8 cellular contexts compared by ENCODE assay signal in the genomic region with DNA sequence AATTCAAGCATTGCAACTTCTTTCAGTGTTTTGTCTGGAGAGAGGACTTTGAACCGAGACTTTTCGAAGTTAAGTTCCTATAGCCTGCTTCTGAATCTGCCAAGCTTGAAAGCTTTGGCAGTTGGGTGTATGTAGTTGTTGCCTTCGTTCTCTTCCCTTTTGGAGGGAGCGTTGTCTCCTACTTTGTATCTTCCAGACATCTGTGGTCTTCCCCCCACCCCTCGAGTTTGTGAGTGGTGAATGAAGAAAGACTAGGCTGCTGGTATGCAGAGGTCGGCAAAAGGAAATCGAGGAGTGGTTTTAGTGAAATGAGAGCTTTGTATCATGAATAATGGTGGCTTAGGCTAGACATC. TPM values are rescaled to one million over a fixed set of nuclear protein-coding genes. Genes with fewer than 3 reads are reported as not detected.
DNase-seq lines count a peak whose midpoint lies in the region; ATAC-seq and TF ChIP-seq lines count a peak whose summit lies in the region.

No MANE protein-coding gene starts in this region.

- intact Hi-C loops in colonic mucosa (cut with DNase I), result loop anchor here (10.0 kb wide), 2 partner anchors 226 to 476 kb away; no protein-coding TSS in a partner anchor

- H3K27me3 ChIP-seq in SJSA1 (replicated peaks) (no peaks in the 10 kb centered on the region), colonic mucosa (no peaks in the 10 kb centered on the region), mesendoderm (ENCODE audit: insufficient read depth, low read length, poor library complexity) (no peaks in the 10 kb centered on the region)

- H3K4me3 Mint-ChIP-seq in type B pancreatic cell, result peak overlapping the region; percentile 99

- DNase-seq in AG08395 (ENCODE audit: low spot score) (peak; percentile 29), GM20000 (ENCODE audit: low spot score) (peak; percentile 28), SJSA1 (ENCODE audit: low read depth in 1 of 2, low spot score in 2 of 2) (peak in 1 of 2 experiments; percentile 46), colonic mucosa (peak; percentile 41), mesendoderm (peak; percentile 55), type B pancreatic cell (ENCODE audit: extremely low spot score, unreplicated experiment) (no peak), NCI-H226 (no peak)

- H3K9me3 Mint-ChIP-seq in type B pancreatic cell, result no peaks in the 10 kb centered on the region

- H3K9me3 ChIP-seq in SJSA1 (replicated peaks) (no peaks in the 10 kb centered on the region), colonic mucosa (no peaks in the 10 kb centered on the region)

- H3K27me3 Mint-ChIP-seq in type B pancreatic cell, result no peaks in the 10 kb centered on the region

- H2BK5ac ChIP-seq in mesendoderm (ENCODE audit: low read length), result no peak overlapping the region

- H3K9ac ChIP-seq in colonic mucosa (ENCODE audit: low read depth in 2 of 2, low read length in 2 of 2) (peak overlapping the region; percentile 64 to 93), mesendoderm (ENCODE audit: low read length) (peak overlapping the region; percentile 70)

- H3K4me3 ChIP-seq in SJSA1 (peak overlapping the region; percentile 95), colonic mucosa (peak overlapping the region; percentile 71), mesendoderm (ENCODE audit: low read length) (peak overlapping the region; percentile 52)

- H3K27ac ChIP-seq in SJSA1 (peak overlapping the region; percentile 15; the same call in 1 of the 2 replicates), colonic mucosa (peak overlapping the region; percentile 83), mesendoderm (ENCODE audit: low read depth, low read length) (no peak overlapping the region)

- peak overlapping the region; percentile 100 for H3K18ac ChIP-seq in mesendoderm (ENCODE audit: low read length)

- peak overlapping the region; percentile 21 for H3K4me2 ChIP-seq in mesendoderm (ENCODE audit: low read length)

- H3K4me1 ChIP-seq in SJSA1 (replicated peaks) (peaks cover 27% of the 10 kb centered on the region), colonic mucosa (no peaks in the 10 kb centered on the region), mesendoderm (ENCODE audit: control insufficient read depth, low read depth, low read length) (peaks cover 4% of the 10 kb centered on the region)

- H3K36me3 Mint-ChIP-seq in type B pancreatic cell, result peaks cover 4% of the 10 kb centered on the region

- H3K56ac ChIP-seq in mesendoderm (ENCODE audit: low read length), result peak overlapping the region; percentile 76

- no peak overlapping the region for H3K23ac ChIP-seq in mesendoderm (ENCODE audit: low read length)

- no peaks in the 10 kb centered on the region for H3K79me1 ChIP-seq in mesendoderm (ENCODE audit: low read length)

- H3K79me2 ChIP-seq in mesendoderm (ENCODE audit: control insufficient read depth, insufficient read depth, low read length), result peaks cover 52% of the 10 kb centered on the region

- H2BK15ac ChIP-seq in mesendoderm (replicated peaks; ENCODE audit: low read depth), result no peak overlapping the region

- H2AK5ac ChIP-seq in mesendoderm (ENCODE audit: low read length), result no peak overlapping the region

- H3K4me1 Mint-ChIP-seq in type B pancreatic cell (ENCODE audit: unreplicated experiment), result peaks cover 30% of the 10 kb centered on the region

- H2BK120ac ChIP-seq in mesendoderm (ENCODE audit: low read depth, low read length), result no peak overlapping the region

- no peak overlapping the region for H4K8ac ChIP-seq in mesendoderm (ENCODE audit: low read depth, low read length)

- H4K5ac ChIP-seq in mesendoderm (ENCODE audit: low read length), result no peak overlapping the region

- peaks cover 13% of the 10 kb centered on the region for H3K36me3 ChIP-seq in SJSA1
- H3K36me3 ChIP-seq in colonic mucosa, result no peaks in the 10 kb centered on the region
- no peaks in the 10 kb centered on the region for H3K36me3 ChIP-seq in mesendoderm (ENCODE audit: control insufficient read depth, insufficient read depth, low read length)

- no CpG with 5 or more reads among the region's 7 CpGs for WGBS in mesendoderm (ENCODE audit: extremely low coverage, insufficient coverage, low lambda C conversion rate)

- peak overlapping the region; percentile 87 for H3K27ac Mint-ChIP-seq in type B pancreatic cell

- TF ChIP-seq CTCF in GM20000 (IDR thresholded peaks at IDR 0.05; ENCODE audit: extremely low read depth, missing control alignments) (no peak), colonic mucosa (IDR thresholded peaks at IDR 0.05) (no peak), type B pancreatic cell (conservative IDR thresholded peaks at IDR 0.05) (no peak)

- ATAC-seq in GM18868 (IDR thresholded peaks at IDR 0.05; ENCODE audit: unreplicated experiment), result no peak

- H3K4ac ChIP-seq in mesendoderm (ENCODE audit: low read depth, low read length), result no peak overlapping the region

RNA-seq across cellular contexts. Expression of a gene that starts 1.3 kb away (rescaled TPM):
- total RNA-seq in SJSA1 (2014; rRNA removed; shearing (Covaris generic)), result 501 and 574 TPM in 2 replicates
- 100 to 1,000 TPM; 403 to 426 TPM for total RNA-seq in colonic mucosa
- polyA plus RNA-seq in mesendoderm (2013, experiment 1 of 2), result 390 TPM
- 383 TPM for polyA plus RNA-seq in mesendoderm (2013, experiment 2 of 2)
- total RNA-seq in type B pancreatic cell (ENCODE audit: low replicate concordance), result 438 and 471 TPM in 2 replicates

Comparison
In these comparisons a context has a peak if more than half of its experiments do, and no peak if none do; other contexts are left out.
1. DNase-seq: peak in AG08395 (single experiment), GM20000 (single experiment), colonic mucosa (single experiment) and mesendoderm (single experiment); none in type B pancreatic cell (single experiment) and NCI-H226 (single experiment).
2. Peak in every context shown above with its lines, with median percentiles within 50 percentile points of each other: H3K4me3 ChIP-seq.